ENCODE assay signal across 11 cellular contexts in genomic region chr2:144213797-144214196, GRCh38.
A peak's percentile ranks its signal among the peaks of the same experiment; 100 is the strongest.
DNase-seq lines count a peak whose midpoint lies in the region; ATAC-seq and TF ChIP-seq lines count a peak whose summit lies in the region.
"Had no signal": no experiment of that assay in that cellular context is flagged by ENCODE, and none has a peak within 500 bp of the region (broad histone marks: within the 10 kb centered on the region; RNA-seq: fewer than 3 reads in every experiment).

No MANE protein-coding gene starts in this region.

- H3K9ac ChIP-seq in mesendoderm (ENCODE audit: low read length) = no peak overlapping the region

- H4K8ac ChIP-seq in mesendoderm (ENCODE audit: low read depth, low read length) = no peak overlapping the region

- in situ Hi-C loops in KBM-7 (cut with MboI; ENCODE audit: low pct_unique_long_range_greater_than_20kb, low sequenced_read_pairs) = no loop called here

- no peaks in the 10 kb centered on the region for H3K9me3 ChIP-seq in thyroid gland

- H3K79me2 ChIP-seq in mesendoderm (ENCODE audit: control insufficient read depth, insufficient read depth, low read length) = no peaks in the 10 kb centered on the region

- H3K27me3 Mint-ChIP-seq in activated naive CD8-positive, alpha-beta T cell treated with anti-CD3 and anti-CD28 coated beads for 36 hours = no peaks in the 10 kb centered on the region

- H3K27ac Mint-ChIP-seq in activated naive CD8-positive, alpha-beta T cell treated with anti-CD3 and anti-CD28 coated beads for 36 hours = peak overlapping the region; percentile 76
- H3K27ac Mint-ChIP-seq: endodermal cell had no signal

- intact Hi-C loops in thyroid gland (cut with DNase I) = no loop called here

- no peak overlapping the region for H2AK5ac ChIP-seq in mesendoderm (ENCODE audit: low read length)

- H3K4me1 Mint-ChIP-seq in activated naive CD8-positive, alpha-beta T cell treated with anti-CD3 and anti-CD28 coated beads for 36 hours = peaks cover 52% of the 10 kb centered on the region

- H2BK120ac ChIP-seq in mesendoderm (ENCODE audit: low read depth, low read length) = no peak overlapping the region

- no peaks in the 10 kb centered on the region for H3K9me3 Mint-ChIP-seq in activated naive CD8-positive, alpha-beta T cell treated with anti-CD3 and anti-CD28 coated beads for 36 hours
- H3K9me3 Mint-ChIP-seq: endodermal cell had no signal

- H3K27me3 ChIP-seq in mesendoderm (ENCODE audit: insufficient read depth, low read length, poor library complexity) (no peaks in the 10 kb centered on the region), thyroid gland (no peaks in the 10 kb centered on the region)

- ATAC-seq in GM18517 (IDR thresholded peaks at IDR 0.05; ENCODE audit: unreplicated experiment) (peak; percentile 98), GM21367 (IDR thresholded peaks at IDR 0.05; ENCODE audit: unreplicated experiment) (peak; percentile 72), HG03103 (IDR thresholded peaks at IDR 0.05; ENCODE audit: low read depth, unreplicated experiment) (peak; percentile 69)
- ATAC-seq: Panc1 had no signal

- H3K4me3 ChIP-seq in mesendoderm (ENCODE audit: low read length) = no peak overlapping the region
- no peak overlapping the region for H3K4me3 ChIP-seq in thyroid gland (replicated peaks in 1 of 3)

- peaks cover 21% of the 10 kb centered on the region for H3K36me3 Mint-ChIP-seq in activated naive CD8-positive, alpha-beta T cell treated with anti-CD3 and anti-CD28 coated beads for 36 hours

- TF ChIP-seq CTCF in thyroid gland (IDR thresholded peaks at IDR 0.05) = no peak

- no peak overlapping the region for H3K18ac ChIP-seq in mesendoderm (ENCODE audit: low read length)

- no peaks in the 10 kb centered on the region for H3K79me1 ChIP-seq in mesendoderm (ENCODE audit: low read length)

- no peak overlapping the region for H2BK5ac ChIP-seq in mesendoderm (ENCODE audit: low read length)

- DNase-seq in activated naive CD8-positive, alpha-beta T cell treated with anti-CD3 and anti-CD28 coated beads for 36 hours = no peak
- DNase-seq in mesendoderm (no peak), HCEC 1CT (no peak), KBM-7 (no peak), thyroid gland (no peak)
- DNase-seq: EL, endodermal cell had no signal

- H3K4me2 ChIP-seq in mesendoderm (ENCODE audit: low read length) = no peak overlapping the region

- no peak overlapping the region for H3K4ac ChIP-seq in mesendoderm (ENCODE audit: low read depth, low read length)

- H3K27ac ChIP-seq in mesendoderm (ENCODE audit: low read depth, low read length) (no peak overlapping the region), thyroid gland (no peak overlapping the region)

- H3K36me3 ChIP-seq in mesendoderm (ENCODE audit: control insufficient read depth, insufficient read depth, low read length) (no peaks in the 10 kb centered on the region), thyroid gland (no peaks in the 10 kb centered on the region)

- no peak for TF ChIP-seq POLR2A in thyroid gland (IDR thresholded peaks at IDR 0.05)

- WGBS in mesendoderm (ENCODE audit: extremely low coverage, insufficient coverage, low lambda C conversion rate) = no CpG with 5 or more reads among the region's 2 CpGs
- WGBS in thyroid gland, 2 donors = 89 to 93% methylated on average over 2 of the region's 2 CpGs

- no peak overlapping the region for H3K4me3 Mint-ChIP-seq in activated naive CD8-positive, alpha-beta T cell treated with anti-CD3 and anti-CD28 coated beads for 36 hours
- H3K4me3 Mint-ChIP-seq: endodermal cell had no signal

- H3K23ac ChIP-seq in mesendoderm (ENCODE audit: low read length) = no peak overlapping the region

- H4K5ac ChIP-seq in mesendoderm (ENCODE audit: low read length) = no peak overlapping the region

- no peak overlapping the region for H2BK15ac ChIP-seq in mesendoderm (replicated peaks; ENCODE audit: low read depth)

- no peak overlapping the region for H3K56ac ChIP-seq in mesendoderm (ENCODE audit: low read length)

- H3K4me1 ChIP-seq in mesendoderm (ENCODE audit: control insufficient read depth, low read depth, low read length) = no peaks in the 10 kb centered on the region
- peaks cover 4 to 8% of the 10 kb centered on the region in 2 donors for H3K4me1 ChIP-seq in thyroid gland
